In the genomic region with DNA sequence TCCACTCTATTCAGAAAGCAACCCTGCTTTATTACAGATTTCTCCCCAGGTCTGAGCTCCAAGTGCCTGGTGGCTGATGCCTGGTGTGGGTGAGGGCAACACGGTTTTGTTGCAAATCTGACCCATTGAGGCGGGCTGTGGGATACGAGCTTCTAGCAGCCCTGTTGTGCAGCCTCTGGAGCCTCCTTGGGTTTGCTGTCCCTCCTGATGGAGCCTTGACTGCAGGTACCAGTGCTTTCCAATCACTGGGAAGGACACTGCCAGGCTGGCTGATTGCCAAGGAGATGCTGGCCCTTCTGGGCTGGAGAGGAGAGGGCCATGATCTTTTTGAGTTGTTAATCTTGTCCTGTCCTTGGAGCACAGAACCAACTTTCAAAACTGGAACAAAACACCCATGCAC, we compare ENCODE assay signal across 36 cellular contexts.
DNase-seq lines count a peak whose midpoint lies in the region; ATAC-seq, FAIRE-seq and TF ChIP-seq lines count a peak whose summit lies in the region.
"Had no signal": no experiment of that assay in that cellular context is flagged by ENCODE, and none has a peak within 500 bp of the region (broad histone marks: within the 10 kb centered on the region; RNA-seq: fewer than 3 reads in every experiment).

No MANE protein-coding gene starts in this region.

- no peaks in the 10 kb centered on the region for H3K36me3 ChIP-seq in BE2C
- H3K36me3 ChIP-seq in H1 (ENCODE audit: control insufficient read depth in 2 of 4, insufficient read depth in 4 of 4, low read length in 3 of 4), result no peaks in the 10 kb centered on the region
- no peaks in the 10 kb centered on the region for H3K36me3 ChIP-seq in neuronal stem cell (replicated peaks in 1 of 2; ENCODE audit: control insufficient read depth in 2 of 2, insufficient read depth in 2 of 2, low read length in 2 of 2)
- no peaks in the 10 kb centered on the region for H3K36me3 ChIP-seq in H7 (replicated peaks; ENCODE audit: control insufficient read depth, insufficient read depth, low read length)
- H3K36me3 ChIP-seq: BLaER1; BLaER1 treated with 17β-estradiol and CSF1 and Interleukin-3, amounts not matched to agents 10 nM and 100 nM had no signal

- no peak for ATAC-seq in GM21528 (IDR thresholded peaks at IDR 0.05; ENCODE audit: low FRiP score, unreplicated experiment)
- ATAC-seq in GM18870 (IDR thresholded peaks at IDR 0.05; ENCODE audit: unreplicated experiment), result no peak
- ATAC-seq: A549; CD8-positive, alpha-beta T cell had no signal

- whole genome bisulfite sequencing in H1 (ENCODE audit: extremely low coverage in 1 of 2, insufficient coverage in 1 of 2, insufficient read length in 1 of 2, insufficient replicate concordance in 2 of 2, low coverage in 1 of 2, low lambda C conversion rate in 2 of 2, missing lambda C conversion rate in 1 of 2), 2 experiments, result 97% methylated on average over 3 of the region's 3 CpGs; no CpG with 5 or more reads in 1 of the 2 experiments
- no CpG with 5 or more reads among the region's 3 CpGs for WGBS in neuronal stem cell (ENCODE audit: extremely low coverage in 2 of 2, insufficient read length in 2 of 2, insufficient replicate concordance in 1 of 2), 2 donors

- no peak overlapping the region for H3K27ac Mint-ChIP-seq in osteocyte (ENCODE audit: unreplicated experiment)
- H3K27ac Mint-ChIP-seq: B cell; CD4-positive, alpha-beta memory T cell; CD4-positive, alpha-beta T cell; CD4-positive, CD25-positive, alpha-beta regulatory T cell; CD8-positive, alpha-beta memory T cell; CD8-positive, alpha-beta T cell had no signal

- no peak for TF ChIP-seq EP300 in H1 (IDR thresholded peaks at IDR 0.05; ENCODE audit: borderline replicate concordance in 1 of 2, low read depth in 2 of 2, low read length in 2 of 2)

- H3K4ac ChIP-seq in H1 (replicated peaks; ENCODE audit: insufficient read length, low read depth, low read length) (peak overlapping the region; percentile 44), neuronal stem cell (ENCODE audit: low read length) (no peak overlapping the region)

- no peak overlapping the region for H3K4me3 ChIP-seq in BE2C (ENCODE audit: low read depth, low read length)
- no peak overlapping the region for H3K4me3 ChIP-seq in H1 (ENCODE audit: extremely low read depth in 1 of 4, insufficient read depth in 2 of 4, low read depth in 3 of 4, low read length in 4 of 4)
- H3K4me3 ChIP-seq in neuronal stem cell (ENCODE audit: low read length in 2 of 2), result no peak overlapping the region
- no peak overlapping the region for H3K4me3 ChIP-seq in H7 (ENCODE audit: insufficient read depth, low read depth, low read length)
- H3K4me3 ChIP-seq: A549; BLaER1; BLaER1 treated with 17β-estradiol and CSF1 and Interleukin-3, amounts not matched to agents 10 nM and 100 nM had no signal

- H2AK5ac ChIP-seq in H1 (ENCODE audit: low read depth, low read length) (no peak overlapping the region), neuronal stem cell (ENCODE audit: low read depth, low read length) (peak overlapping the region; percentile 86)

- no peaks in the 10 kb centered on the region for H4K20me1 ChIP-seq in H1 (replicated peaks in 1 of 2; ENCODE audit: control insufficient read depth in 1 of 2, insufficient read depth in 2 of 2, low read length in 2 of 2)
- H4K20me1 ChIP-seq: BLaER1; BLaER1 treated with 17β-estradiol and CSF1 and Interleukin-3, amounts not matched to agents 10 nM and 100 nM had no signal

- no peak overlapping the region for H3K14ac ChIP-seq in H1 (ENCODE audit: insufficient read length)
- no peak overlapping the region for H3K14ac ChIP-seq in neuronal stem cell (ENCODE audit: low read length)

- DNase-seq in BE2C (peak; percentile 31), H1 (ENCODE audit: low read depth in 1 of 2, low spot score in 2 of 2) (peak in 1 of 2 experiments; percentile 24), neuronal stem cell (ENCODE audit: low spot score) (no peak), osteocyte (ENCODE audit: extremely low spot score, unreplicated experiment) (peak; percentile 73), H7 (no peak), medulla oblongata (ENCODE audit: extremely low spot score) (no peak)
- DNase-seq: 8988T; ACHN; AML-193; C1 segment of cervical spinal cord; Caco-2; Calu3; CD4-positive, alpha-beta memory T cell; CD4-positive, alpha-beta T cell; CD4-positive, CD25-positive, alpha-beta regulatory T cell; CD8-positive, alpha-beta memory T cell; CD8-positive, alpha-beta T cell; COR-L47; DMS 273 treated with DMSO at 0.1 percent for 48 hours; DMS153; DMS53; DMS79; DMS79 treated with DMSO at 0.1 percent for 48 hours; DND-41; EL had no signal

- H3K23ac ChIP-seq in H1 (ENCODE audit: insufficient read length) (no peak overlapping the region), neuronal stem cell (ENCODE audit: low read depth, low read length, poor library complexity) (peak overlapping the region; percentile 6)

- CTCF ChIA-PET in H1 (lab: Charles Lee; ENCODE audit: partially characterized antibody), result interaction anchor here (1.2 kb wide), 1 partner anchor 202 kb away, joined by 3 read pairs; no protein-coding TSS in a partner anchor

- no peak for FAIRE-seq in H1 (lab: Jason Lieb, UNC)
- FAIRE-seq: A204.1, A549, D721Med had no signal

- H3K9me3 ChIP-seq in BE2C (no peaks in the 10 kb centered on the region), H1 (ENCODE audit: insufficient read depth in 2 of 2, low read depth in 1 of 2, low read length in 1 of 2) (no peaks in the 10 kb centered on the region), neuronal stem cell (replicated peaks in 1 of 2; ENCODE audit: control insufficient read depth in 2 of 2, insufficient read depth in 1 of 2, low read depth in 1 of 2, low read length in 2 of 2) (peaks cover 0 to 3% of the 10 kb centered on the region in 2 donors)
- H3K9me3 ChIP-seq: A549 had no signal

- H2BK20ac ChIP-seq in H1 (ENCODE audit: low read length), result no peak overlapping the region

- no peak overlapping the region for H3K4me3 Mint-ChIP-seq in osteocyte (ENCODE audit: unreplicated experiment)
- H3K4me3 Mint-ChIP-seq: B cell; CD14-positive monocyte; CD4-positive, alpha-beta memory T cell; CD4-positive, alpha-beta T cell; CD4-positive, CD25-positive, alpha-beta regulatory T cell; CD8-positive, alpha-beta memory T cell; CD8-positive, alpha-beta T cell had no signal

- no peak overlapping the region for H3K4me2 ChIP-seq in H1 (ENCODE audit: insufficient read depth in 1 of 2, low read depth in 2 of 2, low read length in 2 of 2)
- H3K4me2 ChIP-seq in neuronal stem cell (ENCODE audit: insufficient read depth, low read length, poor library complexity, severe bottlenecking), result no peak overlapping the region
- H3K4me2 ChIP-seq: A549; BLaER1; BLaER1 treated with 17β-estradiol and CSF1 and Interleukin-3, amounts not matched to agents 10 nM and 100 nM had no signal

- no peaks in the 10 kb centered on the region for H3K4me1 ChIP-seq in BE2C
- peaks cover 8 to 23% (median 19%) of the 10 kb centered on the region in 4 experiments for H3K4me1 ChIP-seq in H1 (replicated peaks in 1 of 4; ENCODE audit: control insufficient read depth in 3 of 4, insufficient read depth in 4 of 4, low read length in 3 of 4)
- peaks cover 3 to 18% of the 10 kb centered on the region in 2 donors for H3K4me1 ChIP-seq in neuronal stem cell (ENCODE audit: control insufficient read depth in 2 of 2, insufficient read depth in 1 of 2, low read depth in 1 of 2, low read length in 2 of 2)
- H3K4me1 ChIP-seq: A549 had no signal

- H3K27me3 Mint-ChIP-seq in osteocyte (ENCODE audit: unreplicated experiment), result no peaks in the 10 kb centered on the region

- peaks cover 14% of the 10 kb centered on the region; the same call in 1 of the 2 replicates for H3K23me2 ChIP-seq in H1 (ENCODE audit: low read depth, low read length)

- H2BK5ac ChIP-seq in H1 (ENCODE audit: low read depth, low read length), result no peak overlapping the region
- no peak overlapping the region for H2BK5ac ChIP-seq in neuronal stem cell (ENCODE audit: low read length)

- H4K91ac ChIP-seq in H1 (replicated peaks; ENCODE audit: insufficient read length, low read length) (no peak overlapping the region), neuronal stem cell (ENCODE audit: low read depth, low read length, poor library complexity) (no peak overlapping the region)

- H3K9ac ChIP-seq in H1 (replicated peaks in 1 of 4; ENCODE audit: extremely low read depth in 1 of 4, low read depth in 3 of 4, low read length in 3 of 4), result no peak overlapping the region
- H3K9ac ChIP-seq in neuronal stem cell (ENCODE audit: low read depth, low read length, poor library complexity), result no peak overlapping the region
- H3K9ac ChIP-seq: BLaER1; BLaER1 treated with 17β-estradiol and CSF1 and Interleukin-3, amounts not matched to agents 10 nM and 100 nM had no signal

- peaks cover 7% of the 10 kb centered on the region for H3K9me3 Mint-ChIP-seq in osteocyte (ENCODE audit: unreplicated experiment)
- H3K9me3 Mint-ChIP-seq: CD4-positive, alpha-beta T cell; CD8-positive, alpha-beta T cell had no signal

- TF ChIP-seq RAD21 in H1 (IDR thresholded peaks at IDR 0.05 in 1 of 2, conservative IDR thresholded peaks at IDR 0.05 in 1 of 2; ENCODE audit: low read depth in 2 of 2, low read length in 2 of 2), result no peak

- H2BK15ac ChIP-seq in H1 (ENCODE audit: low read length) (peak overlapping the region; percentile 72), neuronal stem cell (ENCODE audit: low read length) (peak overlapping the region; percentile 6)

- TF ChIP-seq POLR2A in H1 (IDR thresholded peaks at IDR 0.05; ENCODE audit: control extremely low read depth in 1 of 2, low read depth in 2 of 2, low read length in 2 of 2), result no peak

- peak overlapping the region; percentile 47 for H2BK120ac ChIP-seq in H1 (replicated peaks; ENCODE audit: low read depth, low read length)
- no peak overlapping the region for H2BK120ac ChIP-seq in neuronal stem cell (ENCODE audit: low read depth, low read length)

- 0 out of 2 replicates have a peak overlapping the region, but pooled peaks have one; percentile 6 for H2BK12ac ChIP-seq in H1 (ENCODE audit: low read depth, low read length)
- no peak overlapping the region for H2BK12ac ChIP-seq in neuronal stem cell (ENCODE audit: low read length)

- H3K27me3 ChIP-seq in BE2C (no peaks in the 10 kb centered on the region), H1 (replicated peaks in 1 of 4; ENCODE audit: control insufficient read depth in 3 of 4, extremely low read depth in 1 of 4, insufficient read depth in 3 of 4, low read length in 3 of 4) (peaks cover 4 to 29% (median 16%) of the 10 kb centered on the region in 4 experiments), neuronal stem cell (ENCODE audit: control insufficient read depth in 3 of 3, insufficient read depth in 3 of 3, low read depth in 1 of 3, low read length in 3 of 3) (no peaks in the 10 kb centered on the region), H7 (ENCODE audit: control insufficient read depth, insufficient read depth, low read length) (peaks cover 26% of the 10 kb centered on the region)
- H3K27me3 ChIP-seq: BLaER1; BLaER1 treated with 17β-estradiol and CSF1 and Interleukin-3, amounts not matched to agents 10 nM and 100 nM had no signal

- H3K36me3 Mint-ChIP-seq in osteocyte (ENCODE audit: unreplicated experiment), result no peaks in the 10 kb centered on the region
- H3K36me3 Mint-ChIP-seq: CD14-positive monocyte; CD4-positive, CD25-positive, alpha-beta regulatory T cell; CD8-positive, alpha-beta T cell had no signal

- H4K5ac ChIP-seq in H1 (ENCODE audit: insufficient read length, low read depth, low read length), result no peak overlapping the region

- POLR2A ChIA-PET in H1 (lab: Charles Lee; ENCODE audit: partially characterized antibody), result no interaction called here

- no peak overlapping the region for H3K56ac ChIP-seq in H1 (replicated peaks; ENCODE audit: insufficient read length, low read depth, low read length)

- H2AFZ ChIP-seq in H1 (ENCODE audit: low read length) (no peak overlapping the region), neuronal stem cell (ENCODE audit: low read length) (no peak overlapping the region)

- TF ChIP-seq CTCF in BE2C (IDR thresholded peaks at IDR 0.05; ENCODE audit: low read depth, low read length) (no peak), H1 (IDR thresholded peaks at IDR 0.05; ENCODE audit: control extremely low read depth in 1 of 3, insufficient read depth in 1 of 3, low read depth in 1 of 3, low read length in 3 of 3) (no peak), osteocyte (IDR thresholded peaks at IDR 0.05) (no peak)

- H3K79me1 ChIP-seq in H1 (ENCODE audit: low read depth, low read length) (no peaks in the 10 kb centered on the region), neuronal stem cell (ENCODE audit: low read depth, low read length) (no peaks in the 10 kb centered on the region)

- H3K79me2 ChIP-seq in H1 (ENCODE audit: control insufficient read depth in 1 of 2, insufficient read depth in 2 of 2, low read length in 2 of 2), result no peaks in the 10 kb centered on the region

- H4K8ac ChIP-seq in H1 (ENCODE audit: extremely low read depth, insufficient read depth, low read length), result no peak overlapping the region
- H4K8ac ChIP-seq in neuronal stem cell (ENCODE audit: low read depth, low read length), result no peak overlapping the region

- H3K27ac ChIP-seq in H1 (ENCODE audit: low read depth, low read length), result no peak overlapping the region
- no peak overlapping the region for H3K27ac ChIP-seq in neuronal stem cell (replicated peaks; ENCODE audit: low read length)
- H3K27ac ChIP-seq: 22Rv1; A549; BLaER1; BLaER1 treated with 17β-estradiol and CSF1 and Interleukin-3, amounts not matched to agents 10 nM and 100 nM; C4-2B had no signal

- H3K4me1 Mint-ChIP-seq in osteocyte (ENCODE audit: unreplicated experiment), result no peaks in the 10 kb centered on the region

- peak overlapping the region; percentile 9; the same call in 1 of the 2 replicates for H3K18ac ChIP-seq in H1 (ENCODE audit: extremely low read depth, low read length)
- peak overlapping the region; percentile 68 for H3K18ac ChIP-seq in neuronal stem cell (ENCODE audit: low read length)

Comparison
In these comparisons a context has a peak if more than half of its experiments do, and no peak if none do; other contexts are left out.
1. DNase-seq: peak in BE2C (single experiment) and osteocyte (single experiment); none in neuronal stem cell (single experiment), H7 (single experiment) and medulla oblongata (single experiment).